ENCODE assay signal across 8 cellular contexts in the genomic region with DNA sequence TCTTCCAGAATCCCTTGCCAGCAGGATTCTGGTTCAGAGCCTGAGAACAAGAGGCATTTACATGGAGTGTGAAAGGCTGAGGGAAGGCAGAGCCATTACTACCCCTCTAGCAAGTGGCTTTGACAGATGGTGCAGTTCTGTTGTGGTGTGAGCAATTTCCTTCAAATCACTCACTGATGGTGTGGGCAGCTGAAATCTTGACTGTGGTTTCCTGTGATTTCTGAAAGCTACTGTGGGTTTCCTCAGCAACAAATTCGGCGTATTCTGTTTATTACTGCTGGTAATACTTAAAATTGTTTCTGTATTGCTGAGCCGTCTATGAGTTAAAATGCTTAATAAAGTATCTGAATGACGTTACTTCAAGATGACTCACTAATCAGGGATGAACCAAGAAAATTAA.
DNase-seq lines count a peak whose midpoint lies in the region; ATAC-seq, FAIRE-seq and TF ChIP-seq lines count a peak whose summit lies in the region.

No MANE protein-coding gene starts in this region.

- H3K4me1 Mint-ChIP-seq in T-helper 17 cell: peaks cover 7% of the 10 kb centered on the region

- no peak overlapping the region for H3K27ac ChIP-seq in kidney (ENCODE audit: low read depth in 2 of 2, low read length in 2 of 2)

- TF ChIP-seq CTCF in kidney (IDR thresholded peaks at IDR 0.05; ENCODE audit: borderline replicate concordance, extremely low read depth, insufficient read depth): no peak

- no peak overlapping the region for H3K9ac ChIP-seq in kidney (ENCODE audit: low read length in 2 of 2)

- H3K4me3 ChIP-seq in kidney (ENCODE audit: low read length in 2 of 2): no peak overlapping the region

- TF ChIP-seq POLR2A in GM18505 (IDR thresholded peaks at IDR 0.05; ENCODE audit: borderline replicate concordance, extremely low read depth, insufficient read depth, insufficient read length): no peak

- no peaks in the 10 kb centered on the region for H3K36me3 ChIP-seq in kidney (ENCODE audit: control insufficient read depth in 1 of 2, insufficient read depth in 2 of 2, low read length in 2 of 2)

- H3K4me3 Mint-ChIP-seq in T-helper 17 cell: no peak overlapping the region

- DNase-seq in T-helper 17 cell: no peak
- no peak for DNase-seq in kidney
- no peak for DNase-seq in GOT3 (lab: John Stamatoyannopoulos, UW)
- DNase-seq in DMS79 treated with DMSO at 0.1 percent for 48 hours (lab: John Stamatoyannopoulos, UW): no peak
- no peak for DNase-seq in activated effector memory CD4-positive, alpha-beta T cell treated with anti-CD3 and anti-CD28 coated beads, Interleukin-2, amount 50 U/mL, for 16 hours

- peak; percentile 63 for ATAC-seq in GM18499 (IDR thresholded peaks at IDR 0.05; ENCODE audit: insufficient read depth, unreplicated experiment)
- ATAC-seq in HG03039 (IDR thresholded peaks at IDR 0.05; ENCODE audit: unreplicated experiment): peak; percentile 65
- peak; percentile 91 for ATAC-seq in T-helper 17 cell
- ATAC-seq in GM18505 (IDR thresholded peaks at IDR 0.05; ENCODE audit: unreplicated experiment): no peak

- peaks cover under 1% of the 10 kb centered on the region for H3K27me3 Mint-ChIP-seq in T-helper 17 cell

- intact Hi-C loops in kidney (cut with DNase I): no loop called here

- no peak overlapping the region for H3K27ac Mint-ChIP-seq in T-helper 17 cell

- no peaks in the 10 kb centered on the region for H3K9me3 ChIP-seq in T-helper 17 cell (ENCODE audit: control insufficient read depth, low read length, poor library complexity, severe bottlenecking)
- no peaks in the 10 kb centered on the region for H3K9me3 ChIP-seq in kidney (ENCODE audit: control insufficient read depth in 1 of 2, low read length in 2 of 2)

- H3K4me1 ChIP-seq in kidney (ENCODE audit: control insufficient read depth in 1 of 2, insufficient read depth in 1 of 2, low read depth in 1 of 2, low read length in 2 of 2): no peaks in the 10 kb centered on the region

- no peaks in the 10 kb centered on the region for H3K36me3 Mint-ChIP-seq in T-helper 17 cell (ENCODE audit: low read depth)

- peak; percentile 37 for FAIRE-seq in kidney (lab: Jason Lieb, UNC)
